Comparison of ENCODE assay signal across 18 cellular contexts in the genomic region with DNA sequence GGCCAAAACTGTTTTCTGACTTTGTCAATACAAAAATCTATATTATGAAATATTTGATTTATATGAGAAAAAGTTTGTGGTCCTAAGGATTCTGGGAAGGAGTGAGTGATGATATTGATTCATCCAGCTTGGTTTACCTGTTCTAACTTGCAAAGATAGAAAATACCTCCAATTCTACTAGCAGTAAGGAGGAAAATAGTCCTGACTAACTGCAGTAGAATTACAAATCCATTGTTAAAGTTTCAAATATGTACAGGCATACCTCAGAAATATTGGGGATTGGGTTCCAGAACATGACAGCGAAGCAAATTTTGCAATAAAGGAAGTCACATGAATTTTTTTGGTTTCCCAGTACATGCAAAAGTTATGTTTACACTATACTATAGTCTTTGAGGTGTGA.
"Had no signal": no experiment of that assay in that cellular context is flagged by ENCODE, and none has a peak within 500 bp of the region (broad histone marks: within the 10 kb centered on the region; RNA-seq: fewer than 3 reads in every experiment).

No MANE protein-coding gene starts in this region.

- DNase-seq: KBM-7, MG63, NCI-H1092, NCI-H1105 treated with DMSO at 0.1 percent for 48 hours, NCI-H1417 treated with DMSO at 0.1 percent for 48 hours, NCI-H146, NCI-H1694 treated with DMSO at 0.1 percent for 48 hours, NCI-H1930, NCI-H2081, NCI-H2107, NCI-H2227 treated with DMSO at 0.1 percent for 48 hours, NCI-H524, NCI-H526 treated with DMSO at 0.1 percent for 48 hours, NCI-H748 treated with DMSO at 0.1 percent for 48 hours, RPMI8226, SHP77 treated with DMSO at 0.1 percent for 48 hours, SJCRH30 had no signal

- H3K27ac ChIP-seq: SJCRH30 had no signal

- H3K4me3 ChIP-seq: MG63, SJCRH30 had no signal

- FAIRE-seq: RCC 7860 had no signal

- H3K27me3 ChIP-seq: MG63, SJCRH30 had no signal

- H3K4me1 ChIP-seq: SJCRH30 had no signal

- H3K36me3 ChIP-seq: MG63, SJCRH30 had no signal

- H3K9me3 ChIP-seq: MG63, SJCRH30 had no signal
